Comparison of ENCODE assay signal across 8 cellular contexts in genomic region chr1:169892176-169892818, GRCh38. TPM values are rescaled to one million over a fixed set of nuclear protein-coding genes. Genes with fewer than 3 reads are reported as not detected.
DNase-seq lines count a peak whose midpoint lies in the region; ATAC-seq, FAIRE-seq and TF ChIP-seq lines count a peak whose summit lies in the region.

No MANE protein-coding gene starts in this region.

- no peaks in the 10 kb centered on the region for H3K9me3 Mint-ChIP-seq in activated CD4-positive, alpha-beta T cell treated with anti-CD3 and anti-CD28 coated beads for 36 hours (ENCODE audit: low read depth)
- peaks cover 2% of the 10 kb centered on the region for H3K9me3 Mint-ChIP-seq in activated naive CD8-positive, alpha-beta T cell treated with anti-CD3 and anti-CD28 coated beads for 36 hours

- H3K4me1 Mint-ChIP-seq in activated CD4-positive, alpha-beta T cell treated with anti-CD3 and anti-CD28 coated beads for 36 hours: peaks cover 47% of the 10 kb centered on the region
- peaks cover 45% of the 10 kb centered on the region for H3K4me1 Mint-ChIP-seq in activated naive CD8-positive, alpha-beta T cell treated with anti-CD3 and anti-CD28 coated beads for 36 hours

- FAIRE-seq in kidney (lab: Jason Lieb, UNC): no peak

- intact Hi-C loops in activated CD4-positive, alpha-beta T cell treated with anti-CD3 and anti-CD28 coated beads for 36 hours (cut with DNase I, micrococcal nuclease): loop anchor here (2.0 to 10.0 kb wide), 13 partner anchors 180 to 1950 kb away; partner anchors contain the start of genes F5 (in 2 of the 2), METTL13 (in 2 of the 2), SLC19A2 (in 2 of the 2) and DNM3 (in 1 of the 2)
- intact Hi-C loops in kidney (cut with DNase I): no loop called here
- intact Hi-C loops in testis (cut with DNase I; ENCODE audit: low total_unique reads): no loop called here

- H3K36me3 Mint-ChIP-seq in activated CD4-positive, alpha-beta T cell treated with anti-CD3 and anti-CD28 coated beads for 36 hours (ENCODE audit: low read depth): peaks cover 22% of the 10 kb centered on the region
- H3K36me3 Mint-ChIP-seq in activated naive CD8-positive, alpha-beta T cell treated with anti-CD3 and anti-CD28 coated beads for 36 hours: peaks cover 10% of the 10 kb centered on the region

- H3K4me3 ChIP-seq in kidney (ENCODE audit: low read length in 2 of 2) (peak overlapping the region; percentile 81 to 87), testis (peak overlapping the region; percentile 86 to 97)

- WGBS in testis, 2 donors: 52 to 53% methylated on average over 7 of the region's 7 CpGs

- POLR2A ChIA-PET in activated CD4-positive, alpha-beta T cell treated with anti-CD3 and anti-CD28 coated beads for 36 hours (lab: Charles Lee): interaction anchor here (0.7 kb wide), 1 partner anchor 212 kb away, joined by 3 read pairs; no protein-coding TSS in a partner anchor

- H3K9me3 ChIP-seq in kidney (ENCODE audit: control insufficient read depth in 1 of 2, low read length in 2 of 2): no peaks in the 10 kb centered on the region
- H3K9me3 ChIP-seq in testis: no peaks in the 10 kb centered on the region

- no peaks in the 10 kb centered on the region for H3K27me3 Mint-ChIP-seq in activated CD4-positive, alpha-beta T cell treated with anti-CD3 and anti-CD28 coated beads for 36 hours
- peaks cover 4% of the 10 kb centered on the region for H3K27me3 Mint-ChIP-seq in activated naive CD8-positive, alpha-beta T cell treated with anti-CD3 and anti-CD28 coated beads for 36 hours

- H3K27me3 ChIP-seq in testis: no peaks in the 10 kb centered on the region

- CTCF ChIA-PET in activated CD4-positive, alpha-beta T cell treated with anti-CD3 and anti-CD28 coated beads for 36 hours (lab: Charles Lee): interaction anchor here (0.5 to 1.5 kb wide), 8 partner anchors 10 to 626 kb away, joined by 3 to 6 read pairs (median 3); partner anchors contain the start of gene KIFAP3

- peaks cover 6 to 13% of the 10 kb centered on the region in 2 donors for H3K4me1 ChIP-seq in kidney (ENCODE audit: control insufficient read depth in 1 of 2, insufficient read depth in 1 of 2, low read depth in 1 of 2, low read length in 2 of 2)
- peaks cover 9% of the 10 kb centered on the region for H3K4me1 ChIP-seq in testis

- TF ChIP-seq CTCF in kidney (IDR thresholded peaks at IDR 0.05; ENCODE audit: borderline replicate concordance, extremely low read depth, insufficient read depth) (no peak), testis (IDR thresholded peaks at IDR 0.05) (no peak)

- no peak for DNase-seq in activated CD4-positive, alpha-beta T cell treated with anti-CD3 and anti-CD28 coated beads for 36 hours
- no peak for DNase-seq in activated CD4-positive, alpha-beta T cell treated with anti-CD3 and anti-CD28 coated beads, Interleukin-2, amount 50 U/mL, for 1 hour
- no peak for DNase-seq in activated naive CD8-positive, alpha-beta T cell treated with anti-CD3 and anti-CD28 coated beads for 36 hours
- DNase-seq in kidney (no peak), testis (no peak), kidney glomerular epithelial cell (lab: John Stamatoyannopoulos, UW) (no peak), NK-92 (lab: John Stamatoyannopoulos, UW; ENCODE audit: unreplicated experiment) (no peak)

- TF ChIP-seq POLR2A in testis (IDR thresholded peaks at IDR 0.05): no peak

- peak overlapping the region; percentile 89 for H3K27ac Mint-ChIP-seq in activated CD4-positive, alpha-beta T cell treated with anti-CD3 and anti-CD28 coated beads for 36 hours
- H3K27ac Mint-ChIP-seq in activated naive CD8-positive, alpha-beta T cell treated with anti-CD3 and anti-CD28 coated beads for 36 hours: peak overlapping the region; percentile 94

- H3K27ac ChIP-seq in kidney (ENCODE audit: low read depth in 2 of 2, low read length in 2 of 2) (peak overlapping the region; percentile 96 to 100), testis (peak overlapping the region; percentile 95 to 96)

- H3K36me3 ChIP-seq in kidney (ENCODE audit: control insufficient read depth in 1 of 2, insufficient read depth in 2 of 2, low read length in 2 of 2): no peaks in the 10 kb centered on the region
- H3K36me3 ChIP-seq in testis (ENCODE audit: low read depth, missing control alignments): no peaks in the 10 kb centered on the region

- ATAC-seq in activated CD4-positive, alpha-beta T cell treated with anti-CD3 and anti-CD28 coated beads for 36 hours: no peak
- no peak for ATAC-seq in HG03442 (IDR thresholded peaks at IDR 0.05; ENCODE audit: unreplicated experiment)

- H3K4me3 Mint-ChIP-seq in activated CD4-positive, alpha-beta T cell treated with anti-CD3 and anti-CD28 coated beads for 36 hours: peak overlapping the region; percentile 80
- peak overlapping the region; percentile 87 for H3K4me3 Mint-ChIP-seq in activated naive CD8-positive, alpha-beta T cell treated with anti-CD3 and anti-CD28 coated beads for 36 hours

- peak overlapping the region; percentile 44 to 67 for H3K9ac ChIP-seq in kidney (ENCODE audit: low read length in 2 of 2)

RNA-seq across cellular contexts. Expression of gene SCYL3, which starts 1.4 kb away (rescaled TPM):
- total RNA-seq in activated CD4-positive, alpha-beta T cell treated with anti-CD3 and anti-CD28 coated beads for 36 hours: 10 to 100 TPM; 11.0 to 12.0 TPM
- 1 to 10 TPM; 9.3 to 9.5 TPM for total RNA-seq in activated naive CD8-positive, alpha-beta T cell treated with anti-CD3 and anti-CD28 coated beads for 36 hours
- total RNA-seq in kidney (14.8 TPM), testis (10 to 100 TPM; 15.8 to 16.3 TPM)
- polyA plus RNA-seq in kidney (ENCODE audit: insufficient read depth, low read depth, low replicate concordance) (5.6 TPM), testis (ENCODE audit: insufficient read depth, low read depth, low replicate concordance) (13.3 TPM)

Comparison
In these comparisons a context has a peak if more than half of its experiments do, and no peak if none do; other contexts are left out.
1. intact Hi-C loops: an anchor here in activated CD4-positive, alpha-beta T cell treated with anti-CD3 and anti-CD28 coated beads for 36 hours (2.0 to 10.0 kb wide); none called in kidney and testis.